ENCODE assay signal across 1 cellular context in the genomic region with DNA sequence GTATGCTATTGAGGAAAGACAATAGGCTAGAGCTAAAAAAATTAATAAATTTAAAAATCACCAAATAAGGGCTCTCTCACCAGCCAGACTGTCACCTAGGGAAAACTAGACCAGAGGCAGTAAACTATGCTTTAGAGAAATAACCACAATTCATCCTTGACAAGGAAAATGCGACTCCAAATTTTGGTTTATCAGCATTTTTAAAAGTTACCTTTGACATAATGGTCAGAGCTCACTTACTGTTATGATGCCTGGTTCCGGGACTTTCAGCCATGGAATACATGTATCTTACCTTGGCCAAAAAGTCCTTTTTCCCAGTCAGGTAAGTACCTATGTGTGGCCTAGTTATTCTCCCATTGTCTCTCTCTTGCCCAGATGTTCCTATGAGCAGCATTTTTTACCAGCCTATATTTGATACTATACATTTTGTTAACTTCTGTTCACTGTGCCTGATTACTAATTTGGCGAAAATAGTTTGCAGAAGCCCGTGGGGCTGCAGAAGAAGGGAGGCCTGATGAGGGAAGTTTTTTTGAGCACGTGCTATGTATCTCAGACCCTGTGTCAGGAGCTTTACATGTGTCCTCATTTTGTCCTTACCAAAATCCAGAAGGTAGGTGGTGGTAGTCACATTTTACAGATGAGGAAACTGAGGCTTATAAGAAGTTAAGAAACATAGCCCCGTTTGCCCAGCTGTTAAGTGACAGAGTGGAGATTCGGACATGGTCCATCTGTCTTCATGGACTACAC.
TF ChIP-seq lines count a peak whose summit lies in the region.

No MANE protein-coding gene starts in this region.

TF ChIP-seq in K562, 482 proteins besides CTCF, POLR2A, EP300 and RAD21 (continued from another document):
- TF ChIP-seq, protein P1, sequence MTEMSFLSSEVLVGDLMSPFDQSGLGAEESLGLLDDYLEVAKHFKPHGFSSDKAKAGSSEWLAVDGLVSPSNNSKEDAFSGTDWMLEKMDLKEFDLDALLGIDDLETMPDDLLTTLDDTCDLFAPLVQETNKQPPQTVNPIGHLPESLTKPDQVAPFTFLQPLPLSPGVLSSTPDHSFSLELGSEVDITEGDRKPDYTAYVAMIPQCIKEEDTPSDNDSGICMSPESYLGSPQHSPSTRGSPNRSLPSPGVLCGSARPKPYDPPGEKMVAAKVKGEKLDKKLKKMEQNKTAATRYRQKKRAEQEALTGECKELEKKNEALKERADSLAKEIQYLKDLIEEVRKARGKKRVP (CRISPR knock-in tag; IDR thresholded peaks at IDR 0.05): 0 out of 2 replicates have a peak, but pooled peaks have one; percentile 39
- TF ChIP-seq ZNF75A (CRISPR knock-in tag; IDR thresholded peaks at IDR 0.05) (no peak), MAFG (tag; conservative IDR thresholded peaks at IDR 0.05) (peak; percentile 53), TCF7 (IDR thresholded peaks at IDR 0.05; ENCODE audit: borderline replicate concordance) (no peak), ZNF507 (tag; conservative IDR thresholded peaks at IDR 0.05) (no peak), ZNF316 (IDR thresholded peaks at IDR 0.05) (peak; percentile 82), SMC3 (conservative IDR thresholded peaks at IDR 0.05; ENCODE audit: insufficient read depth, low read depth, low read length) (no peak), NELFE (IDR thresholded peaks at IDR 0.05; ENCODE audit: insufficient read depth, insufficient read length) (no peak)
TF ChIP-seq in K562: peak in this region for 10.
